ENCODE assay signal across 8 cellular contexts in the genomic region with DNA sequence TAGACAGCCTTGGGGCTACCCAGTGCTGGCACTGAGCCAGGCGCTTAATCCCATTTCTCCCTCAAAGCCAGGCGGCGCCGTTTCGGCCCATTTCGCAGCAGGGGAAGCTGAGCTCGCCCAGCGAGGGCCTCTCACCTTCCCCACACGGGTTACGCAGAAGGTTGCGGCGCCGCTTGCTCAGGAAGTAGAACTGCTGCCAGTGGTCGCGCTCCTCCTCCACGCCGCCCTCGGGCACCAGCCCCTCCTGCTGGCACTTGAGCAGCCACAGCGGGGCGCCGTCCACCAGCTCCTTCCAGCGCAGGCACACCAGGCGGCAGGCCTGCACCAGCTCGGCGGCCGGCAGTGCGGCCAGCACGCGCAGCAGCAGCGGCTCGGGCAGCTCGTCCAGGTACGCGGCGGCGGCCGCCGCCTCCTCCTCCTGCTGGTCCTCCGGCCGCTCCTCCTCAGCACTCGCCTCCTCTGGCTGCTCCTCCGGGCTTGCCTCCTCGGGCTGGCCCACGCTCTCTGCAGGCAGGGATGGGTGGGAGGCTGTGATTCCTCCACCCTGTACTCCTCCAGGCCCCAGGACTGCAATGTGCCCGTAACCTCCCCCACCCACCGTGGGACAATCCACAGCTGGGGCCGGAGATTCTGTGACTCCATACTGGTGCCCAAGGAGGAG. TPM values are rescaled to one million over a fixed set of nuclear protein-coding genes. Genes with fewer than 3 reads are reported as not detected.
DNase-seq lines count a peak whose midpoint lies in the region; ATAC-seq and TF ChIP-seq lines count a peak whose summit lies in the region.

No MANE protein-coding gene starts in this region.

- H3K4me2 ChIP-seq in BLaER1: peak overlapping the region; percentile 65
- no peak overlapping the region for H3K4me2 ChIP-seq in parathyroid adenoma (ENCODE audit: low read length)

- in situ Hi-C loops in SK-MEL-5 (cut with HindIII; ENCODE audit: low pct_unique_long_range_greater_than_20kb, low sequenced_read_pairs) (no loop called here), transverse colon (cut with MboI; ENCODE audit: low pct_ligation_motif_present in 1 of 4, low pct_unique_long_range_greater_than_20kb in 1 of 4, low sequenced_read_pairs in 3 of 4) (no loop called here)

- H3K27me3 ChIP-seq in BLaER1 (peaks cover 44% of the 10 kb centered on the region), parathyroid adenoma (ENCODE audit: control insufficient read depth, insufficient read depth, low read length) (no peaks in the 10 kb centered on the region), transverse colon (peaks cover 55% of the 10 kb centered on the region)

- H3K9ac ChIP-seq in BLaER1 (no peak overlapping the region), parathyroid adenoma (no peak overlapping the region)

- intact Hi-C loops in transverse colon (cut with DNase I; ENCODE audit: low total_unique reads): loop anchor here (5.0 kb wide), 1 partner anchor 67 kb away; no protein-coding TSS in a partner anchor

- H3K4me3 ChIP-seq in BLaER1: no peak overlapping the region
- H3K4me3 ChIP-seq in parathyroid adenoma (ENCODE audit: low read depth, low read length): no peak overlapping the region
- H3K4me3 ChIP-seq in transverse colon: peak overlapping the region in 1 of 4 donors; percentile 27

- WGBS in transverse colon (ENCODE audit: low coverage in 1 of 2), 2 donors: 12% methylated on average over 19 of the region's 47 CpGs; no CpG with 5 or more reads in 1 of the 2 donors

- no peak for TF ChIP-seq EP300 in transverse colon (IDR thresholded peaks at IDR 0.05; ENCODE audit: low read depth)

- no peaks in the 10 kb centered on the region for H3K79me2 ChIP-seq in parathyroid adenoma

- no peak for TF ChIP-seq POLR2A in transverse colon (IDR thresholded peaks at IDR 0.05)

- H3K4me1 ChIP-seq in BLaER1 (peaks cover 38% of the 10 kb centered on the region), parathyroid adenoma (no peaks in the 10 kb centered on the region), transverse colon (peaks cover 17 to 43% (median 34%) of the 10 kb centered on the region in 4 donors)

- peak; percentile 61 for ATAC-seq in HG03108 (IDR thresholded peaks at IDR 0.05; ENCODE audit: unreplicated experiment)
- no peak for ATAC-seq in GM21723 (IDR thresholded peaks at IDR 0.05; ENCODE audit: unreplicated experiment)

- DNase-seq in SK-MEL-5 (ENCODE audit: low read depth, low spot score) (peak; percentile 74), glomerular visceral epithelial cell (ENCODE audit: extremely low spot score) (peak; percentile 64), transverse colon (peak; percentile 84)
- DNase-seq in activated gamma-delta T cell treated with anti-CD3 and anti-CD28 coated beads, Interleukin-2, amount 50 U/mL, for 16 hours (ENCODE audit: low read depth): peak; percentile 70

- H4K20me1 ChIP-seq in BLaER1: peaks cover 5% of the 10 kb centered on the region; the same call in 1 of the 2 replicates

- no peak overlapping the region for H3K27ac ChIP-seq in BLaER1
- H3K27ac ChIP-seq in parathyroid adenoma: no peak overlapping the region
- no peak overlapping the region for H3K27ac ChIP-seq in transverse colon

- H3K9me3 ChIP-seq in BLaER1: no peaks in the 10 kb centered on the region
- H3K9me3 ChIP-seq in parathyroid adenoma (ENCODE audit: control insufficient read depth, low read length): no peaks in the 10 kb centered on the region
- H3K9me3 ChIP-seq in transverse colon: no peaks in the 10 kb centered on the region

- TF ChIP-seq CTCF in parathyroid adenoma (IDR thresholded peaks at IDR 0.05): peak; percentile 64
- peak; percentile 46 to 79 (median 58) for TF ChIP-seq CTCF in transverse colon (IDR thresholded peaks at IDR 0.05)

- no peaks in the 10 kb centered on the region for H3K36me3 ChIP-seq in BLaER1
- H3K36me3 ChIP-seq in parathyroid adenoma (ENCODE audit: control insufficient read depth, insufficient read depth, low read length): no peaks in the 10 kb centered on the region
- no peaks in the 10 kb centered on the region for H3K36me3 ChIP-seq in transverse colon

- H2AFZ ChIP-seq in parathyroid adenoma: peak overlapping the region; percentile 56

RNA-seq across cellular contexts. Expression of a gene that starts 3.8 kb away (rescaled TPM):
- total RNA-seq in SK-MEL-5 (2014; rRNA removed; shearing (Covaris generic)): 1.3 and 2.2 TPM in 2 replicates
- polyA plus RNA-seq in SK-MEL-5 (2015; cell fraction: cytosol; rRNA removed): 1.1 and 3.2 TPM in 2 replicates
- polyA plus RNA-seq in SK-MEL-5 (2015; cell fraction: nucleus; rRNA removed): 5.9 and 7.3 TPM in 2 replicates
- 1 to 10 TPM in 1 of 4 donors, under 1 TPM in 1, not detected in 2; 0.82 to 3.7 TPM for total RNA-seq in transverse colon

RNA-seq across cellular contexts. Expression of a gene that starts 4.2 kb away (rescaled TPM):
- 20.3 and 21.4 TPM in 2 replicates for total RNA-seq in SK-MEL-5 (2014; rRNA removed; shearing (Covaris generic))
- 27.3 and 38.2 TPM in 2 replicates for polyA plus RNA-seq in SK-MEL-5 (2015; cell fraction: cytosol; rRNA removed)
- polyA plus RNA-seq in SK-MEL-5 (2015; cell fraction: nucleus; rRNA removed): 182 and 185 TPM in 2 replicates
- total RNA-seq in transverse colon: 10 to 100 TPM in 2 of 4 donors, 1 to 10 TPM in 2; 3.2 to 10.5 (median 6.9) TPM

RNA-seq across cellular contexts. Expression of a gene that starts 13.5 kb away (rescaled TPM):
- 4.8 and 5.0 TPM in 2 replicates for total RNA-seq in SK-MEL-5 (2014; rRNA removed; shearing (Covaris generic))
- 7.2 TPM in 2 replicates for polyA plus RNA-seq in SK-MEL-5 (2015; cell fraction: cytosol; rRNA removed)
- polyA plus RNA-seq in SK-MEL-5 (2015; cell fraction: nucleus; rRNA removed): 0.99 and 2.5 TPM in 2 replicates
- 1 to 10 TPM; 4.4 to 8.9 (median 5.2) TPM for total RNA-seq in transverse colon

RNA-seq across cellular contexts. Expression of a gene that starts 30.5 kb away (rescaled TPM):
- total RNA-seq in SK-MEL-5 (2014; rRNA removed; shearing (Covaris generic)): 62.5 and 64.8 TPM in 2 replicates
- polyA plus RNA-seq in SK-MEL-5 (2015; cell fraction: cytosol; rRNA removed): 81.7 and 84.7 TPM in 2 replicates
- 57.5 and 77.6 TPM in 2 replicates for polyA plus RNA-seq in SK-MEL-5 (2015; cell fraction: nucleus; rRNA removed)
- 10 to 100 TPM in 1 of 4 donors, 1 to 10 TPM in 3; 5.2 to 11.4 (median 7.1) TPM for total RNA-seq in transverse colon

RNA-seq across cellular contexts. Expression of a gene that starts 41.0 kb away (rescaled TPM):
- 0.03 TPM in 1 of 2 replicates, not detected in the other for total RNA-seq in SK-MEL-5 (2014; rRNA removed; shearing (Covaris generic))
- 0.03 TPM in 1 of 2 replicates, not detected in the other for polyA plus RNA-seq in SK-MEL-5 (2015; cell fraction: cytosol; rRNA removed)
- polyA plus RNA-seq in SK-MEL-5 (2015; cell fraction: nucleus; rRNA removed): 0.05 and 0.11 TPM in 2 replicates
- under 1 TPM in 2 of 4 donors, not detected in 2; 0.14 to 0.16 TPM for total RNA-seq in transverse colon
